Comparison of ENCODE assay signal across 15 cellular contexts in the genomic region with DNA sequence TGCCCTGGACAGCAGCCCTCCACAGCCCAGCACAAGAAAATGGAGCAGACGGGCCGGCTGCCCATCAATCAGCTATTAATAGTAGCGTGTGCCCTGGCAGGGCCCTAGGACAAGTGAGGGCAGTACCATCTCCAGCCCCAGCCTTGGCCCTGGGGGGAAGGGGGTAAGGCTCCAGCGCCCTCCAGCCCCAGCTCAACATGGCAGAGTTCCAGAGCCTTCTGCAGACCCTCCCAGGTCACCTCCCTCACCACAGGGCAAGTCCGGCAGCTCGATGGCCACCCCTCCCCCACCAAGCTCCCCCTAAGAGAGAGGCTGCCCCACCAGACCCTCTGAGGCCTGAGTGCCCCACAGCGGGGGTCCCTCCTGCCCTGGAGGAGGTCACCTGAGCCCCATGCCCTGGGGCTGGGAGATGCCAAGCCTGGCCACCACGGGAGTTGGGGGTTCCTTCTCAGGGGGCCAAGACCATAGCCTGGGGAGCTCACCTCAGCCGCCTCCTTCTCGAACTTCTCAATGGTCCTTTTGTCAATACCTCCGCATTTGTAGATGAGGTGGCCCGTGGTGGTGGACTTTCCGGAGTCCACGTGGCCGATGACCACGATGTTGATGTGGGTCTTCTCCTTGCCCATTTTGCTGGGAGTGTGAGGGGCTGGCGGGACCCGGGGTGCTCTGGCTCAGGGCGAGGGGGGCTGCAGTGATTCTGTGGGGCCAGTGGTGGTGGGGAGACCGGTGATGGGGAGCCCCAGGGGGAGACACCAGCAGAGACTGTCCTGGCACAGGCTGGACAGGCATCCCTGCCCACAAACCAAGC. TPM values are rescaled to one million over a fixed set of nuclear protein-coding genes. Genes with fewer than 3 reads are reported as not detected.
DNase-seq lines count a peak whose midpoint lies in the region; ATAC-seq and TF ChIP-seq lines count a peak whose summit lies in the region.
"Had no signal": no experiment of that assay in that cellular context is flagged by ENCODE, and none has a peak within 500 bp of the region (broad histone marks: within the 10 kb centered on the region; RNA-seq: fewer than 3 reads in every experiment).

No MANE protein-coding gene starts in this region.

- intact Hi-C loops in upper lobe of right lung (cut with DNase I) = no loop called here

- H3K9me3 Mint-ChIP-seq in activated naive CD8-positive, alpha-beta T cell treated with anti-CD3 and anti-CD28 coated beads, Interleukin-2, amount 10 ng/mL, durations not matched to agents 7 days and 5 days = peaks cover under 1% of the 10 kb centered on the region
- no peaks in the 10 kb centered on the region for H3K9me3 Mint-ChIP-seq in activated naive CD8-positive, alpha-beta T cell treated with anti-CD3 and anti-CD28 coated beads for 36 hours
- peaks cover 0 to 5% (median under 1%) of the 10 kb centered on the region in 5 experiments for H3K9me3 Mint-ChIP-seq in brain

- H3K4me1 ChIP-seq in upper lobe of right lung = peaks cover 11% of the 10 kb centered on the region

- no peak for ATAC-seq in activated naive CD8-positive, alpha-beta T cell treated with anti-CD3 and anti-CD28 coated beads, Interleukin-2, amount 10 ng/mL, durations not matched to agents 7 days and 5 days (ENCODE audit: low read depth)
- ATAC-seq in upper lobe of right lung (no peak), GM21390 (IDR thresholded peaks at IDR 0.05; ENCODE audit: unreplicated experiment) (no peak), HG03432 (IDR thresholded peaks at IDR 0.05; ENCODE audit: unreplicated experiment) (no peak)

- H3K27me3 ChIP-seq in upper lobe of right lung = peaks cover 33% of the 10 kb centered on the region

- no peak overlapping the region for H3K27ac ChIP-seq in upper lobe of right lung
- H3K27ac ChIP-seq: uterus had no signal

- no peaks in the 10 kb centered on the region for H3K9me3 ChIP-seq in upper lobe of right lung
- H3K9me3 ChIP-seq: uterus had no signal

- H3K4me3 Mint-ChIP-seq in activated naive CD8-positive, alpha-beta T cell treated with anti-CD3 and anti-CD28 coated beads, Interleukin-2, amount 10 ng/mL, durations not matched to agents 7 days and 5 days = no peak overlapping the region
- H3K4me3 Mint-ChIP-seq in activated naive CD8-positive, alpha-beta T cell treated with anti-CD3 and anti-CD28 coated beads for 36 hours = no peak overlapping the region
- peak overlapping the region; percentile 76 to 89 (median 84) for H3K4me3 Mint-ChIP-seq in brain

- H3K27ac Mint-ChIP-seq in activated naive CD8-positive, alpha-beta T cell treated with anti-CD3 and anti-CD28 coated beads, Interleukin-2, amount 10 ng/mL, durations not matched to agents 7 days and 5 days = no peak overlapping the region
- H3K27ac Mint-ChIP-seq in activated naive CD8-positive, alpha-beta T cell treated with anti-CD3 and anti-CD28 coated beads for 36 hours = no peak overlapping the region
- H3K27ac Mint-ChIP-seq in brain = peak overlapping the region in 3 of 5 experiments; percentile 81 to 98 (median 92)

- peaks cover 23% of the 10 kb centered on the region for H3K27me3 Mint-ChIP-seq in activated naive CD8-positive, alpha-beta T cell treated with anti-CD3 and anti-CD28 coated beads, Interleukin-2, amount 10 ng/mL, durations not matched to agents 7 days and 5 days
- peaks cover 21% of the 10 kb centered on the region for H3K27me3 Mint-ChIP-seq in activated naive CD8-positive, alpha-beta T cell treated with anti-CD3 and anti-CD28 coated beads for 36 hours
- peaks cover 2% of the 10 kb centered on the region for H3K27me3 Mint-ChIP-seq in brain

- peak; percentile 30 for DNase-seq in activated naive CD8-positive, alpha-beta T cell treated with anti-CD3 and anti-CD28 coated beads, Interleukin-2, amount 10 ng/mL, durations not matched to agents 7 days and 5 days
- no peak for DNase-seq in activated naive CD8-positive, alpha-beta T cell treated with anti-CD3 and anti-CD28 coated beads for 36 hours
- DNase-seq in islet precursor cell (peak; percentile 40), upper lobe of right lung (peak; percentile 57), COLO829 (ENCODE audit: low spot score) (no peak)
- DNase-seq: NCI-H1436 treated with DMSO at 0.1 percent for 48 hours, SIG-M5, uterus had no signal

- TF ChIP-seq CTCF in brain (conservative IDR thresholded peaks at IDR 0.05) = no peak
- TF ChIP-seq CTCF in upper lobe of right lung (IDR thresholded peaks at IDR 0.05) = no peak

- H3K4me1 Mint-ChIP-seq in activated naive CD8-positive, alpha-beta T cell treated with anti-CD3 and anti-CD28 coated beads, Interleukin-2, amount 10 ng/mL, durations not matched to agents 7 days and 5 days = peaks cover 2% of the 10 kb centered on the region
- peaks cover 4% of the 10 kb centered on the region for H3K4me1 Mint-ChIP-seq in activated naive CD8-positive, alpha-beta T cell treated with anti-CD3 and anti-CD28 coated beads for 36 hours
- H3K4me1 Mint-ChIP-seq in brain = peaks cover 26% of the 10 kb centered on the region

- H3K4me3 ChIP-seq in upper lobe of right lung = no peak overlapping the region
- H3K4me3 ChIP-seq: uterus had no signal

- POLR2A ChIA-PET in activated naive CD8-positive, alpha-beta T cell treated with anti-CD3 and anti-CD28 coated beads, Interleukin-2, amount 10 ng/mL, durations not matched to agents 7 days and 5 days (lab: Charles Lee) = interaction anchor here (0.7 to 2.2 kb wide), 2 partner anchors 23 to 174 kb away, joined by 3 to 13 read pairs; a partner anchor contains a TSS

- no peaks in the 10 kb centered on the region for H3K36me3 Mint-ChIP-seq in activated naive CD8-positive, alpha-beta T cell treated with anti-CD3 and anti-CD28 coated beads, Interleukin-2, amount 10 ng/mL, durations not matched to agents 7 days and 5 days
- no peaks in the 10 kb centered on the region for H3K36me3 Mint-ChIP-seq in activated naive CD8-positive, alpha-beta T cell treated with anti-CD3 and anti-CD28 coated beads for 36 hours
- peaks cover 17% of the 10 kb centered on the region for H3K36me3 Mint-ChIP-seq in brain

- H3K36me3 ChIP-seq in upper lobe of right lung = no peaks in the 10 kb centered on the region
- H3K36me3 ChIP-seq: uterus had no signal

RNA-seq across cellular contexts. Expression of a gene that starts 1.5 kb away (rescaled TPM):
- under 1 TPM in 1 of 2 experiments, not detected in 1; 0.26 TPM for total RNA-seq in activated naive CD8-positive, alpha-beta T cell treated with anti-CD3 and anti-CD28 coated beads, Interleukin-2, amount 10 ng/mL, durations not matched to agents 7 days and 5 days
- total RNA-seq in activated naive CD8-positive, alpha-beta T cell treated with anti-CD3 and anti-CD28 coated beads for 36 hours = under 1 TPM in 1 of 2 experiments, not detected in 1; 0.27 TPM
- polyA plus RNA-seq in brain (ENCODE audit: insufficient read depth, low read depth, low replicate concordance) = 1,308 TPM
- 0.67 TPM for total RNA-seq in upper lobe of right lung

RNA-seq across cellular contexts. Expression of a gene that starts 23.2 kb away (rescaled TPM):
- 100 to 1,000 TPM; 242 to 248 TPM for total RNA-seq in activated naive CD8-positive, alpha-beta T cell treated with anti-CD3 and anti-CD28 coated beads, Interleukin-2, amount 10 ng/mL, durations not matched to agents 7 days and 5 days
- total RNA-seq in activated naive CD8-positive, alpha-beta T cell treated with anti-CD3 and anti-CD28 coated beads for 36 hours = 100 to 1,000 TPM; 128 to 136 TPM
- polyA plus RNA-seq in brain (ENCODE audit: insufficient read depth, low read depth, low replicate concordance) = 1,213 TPM
- 355 TPM for total RNA-seq in upper lobe of right lung

RNA-seq across cellular contexts. Expression of a gene that starts 24.9 kb away (rescaled TPM):
- under 1 TPM; 0.19 to 0.37 TPM for total RNA-seq in activated naive CD8-positive, alpha-beta T cell treated with anti-CD3 and anti-CD28 coated beads, Interleukin-2, amount 10 ng/mL, durations not matched to agents 7 days and 5 days
- total RNA-seq in activated naive CD8-positive, alpha-beta T cell treated with anti-CD3 and anti-CD28 coated beads for 36 hours = under 1 TPM in 1 of 2 experiments, not detected in 1; 0.19 TPM
- 100 TPM for polyA plus RNA-seq in brain (ENCODE audit: insufficient read depth, low read depth, low replicate concordance)
- total RNA-seq in upper lobe of right lung = not detected
- total RNA-seq: aorta, lung microvascular endothelial cell, osteocyte had no signal
- polyA plus RNA-seq: aorta had no signal

RNA-seq across cellular contexts. Expression of a gene that starts 39.8 kb away (rescaled TPM):
- under 1 TPM; 0.11 to 0.31 TPM for total RNA-seq in activated naive CD8-positive, alpha-beta T cell treated with anti-CD3 and anti-CD28 coated beads, Interleukin-2, amount 10 ng/mL, durations not matched to agents 7 days and 5 days
- under 1 TPM; 0.16 to 0.26 TPM for total RNA-seq in activated naive CD8-positive, alpha-beta T cell treated with anti-CD3 and anti-CD28 coated beads for 36 hours
- 0.93 TPM for polyA plus RNA-seq in brain (ENCODE audit: insufficient read depth, low read depth, low replicate concordance)
- 4.9 TPM for total RNA-seq in upper lobe of right lung
- total RNA-seq: Daoy, lung microvascular endothelial cell had no signal

RNA-seq across cellular contexts. Expression of a gene that starts 50.2 kb away (rescaled TPM):
- not detected for total RNA-seq in activated naive CD8-positive, alpha-beta T cell treated with anti-CD3 and anti-CD28 coated beads, Interleukin-2, amount 10 ng/mL, durations not matched to agents 7 days and 5 days
- not detected for total RNA-seq in activated naive CD8-positive, alpha-beta T cell treated with anti-CD3 and anti-CD28 coated beads for 36 hours
- polyA plus RNA-seq in brain (ENCODE audit: insufficient read depth, low read depth, low replicate concordance) = not detected
- total RNA-seq in upper lobe of right lung = not detected
- total RNA-seq: aorta, Daoy, lung microvascular endothelial cell, osteocyte, uterus had no signal
- polyA plus RNA-seq: aorta had no signal

Comparison
In these comparisons a context has a peak if more than half of its experiments do, and no peak if none do; other contexts are left out.
1. DNase-seq: peak in activated naive CD8-positive, alpha-beta T cell treated with anti-CD3 and anti-CD28 coated beads, Interleukin-2, amount 10 ng/mL, durations not matched to agents 7 days and 5 days (single experiment), islet precursor cell (single experiment) and upper lobe of right lung (single experiment); none in activated naive CD8-positive, alpha-beta T cell treated with anti-CD3 and anti-CD28 coated beads for 36 hours (single experiment) and COLO829 (single experiment).
2. H3K27ac Mint-ChIP-seq: peak in brain (3 of 5); none in activated naive CD8-positive, alpha-beta T cell treated with anti-CD3 and anti-CD28 coated beads, Interleukin-2, amount 10 ng/mL, durations not matched to agents 7 days and 5 days (single experiment) and activated naive CD8-positive, alpha-beta T cell treated with anti-CD3 and anti-CD28 coated beads for 36 hours (single experiment).
3. H3K4me3 Mint-ChIP-seq: peak in brain (5 of 5); none in activated naive CD8-positive, alpha-beta T cell treated with anti-CD3 and anti-CD28 coated beads, Interleukin-2, amount 10 ng/mL, durations not matched to agents 7 days and 5 days (single experiment) and activated naive CD8-positive, alpha-beta T cell treated with anti-CD3 and anti-CD28 coated beads for 36 hours (single experiment).